8 cellular contexts compared by ENCODE assay signal in genomic region chrX:113929004-113929403, GRCh38.
DNase-seq lines count a peak whose midpoint lies in the region; ATAC-seq and TF ChIP-seq lines count a peak whose summit lies in the region.

No MANE protein-coding gene starts in this region.

- no peak overlapping the region for H3K4me3 Mint-ChIP-seq in Caco-2 (ENCODE audit: unreplicated experiment)
- no peak overlapping the region for H3K4me3 Mint-ChIP-seq in HFFc6

- POLR2A ChIA-PET in Caco-2 (lab: Charles Lee), result interaction anchor here (0.6 kb wide), 1 partner anchor 337 kb away, joined by 3 read pairs; no protein-coding TSS in a partner anchor

- H3K27me3 ChIP-seq in Caco-2 (replicated peaks; ENCODE audit: control insufficient read depth, insufficient read depth, low read length) (no peaks in the 10 kb centered on the region), OCI-LY1 (ENCODE audit: insufficient read depth, low read length) (no peaks in the 10 kb centered on the region), transverse colon (no peaks in the 10 kb centered on the region)

- H3F3A ChIP-seq in OCI-LY1 (ENCODE audit: insufficient read depth, low read length), result no peaks in the 10 kb centered on the region

- H2AFZ ChIP-seq in OCI-LY1 (ENCODE audit: low read length), result no peak overlapping the region

- DNase-seq in Caco-2 (peak; percentile 56 to 67), HFFc6 (no peak), transverse colon (peak; percentile 17)
- DNase-seq in activated CD4-positive, CD25-positive, alpha-beta regulatory T cell treated with anti-CD3 and anti-CD28 coated beads, Interleukin-2, amount 50 U/mL, for 72 hours, result no peak

- H3K9me3 Mint-ChIP-seq in Caco-2 (ENCODE audit: unreplicated experiment) (peaks cover 9% of the 10 kb centered on the region), HFFc6 (peaks cover 3% of the 10 kb centered on the region; the same call in 1 of the 2 replicates)

- BruUV-seq in Caco-2 (replicated peaks; lab: Mats Ljungman, UMichigan), result no TSS peak

- no peak for TF ChIP-seq EP300 in transverse colon (IDR thresholded peaks at IDR 0.05; ENCODE audit: low read depth)

- no peaks in the 10 kb centered on the region for H3K9me2 ChIP-seq in OCI-LY1 (ENCODE audit: low read depth, low read length)

- H3K4me1 ChIP-seq in Caco-2 (no peaks in the 10 kb centered on the region), OCI-LY1 (ENCODE audit: insufficient read depth, low read length, severe bottlenecking) (no peaks in the 10 kb centered on the region), transverse colon (no peaks in the 10 kb centered on the region)

- no peaks in the 10 kb centered on the region for H3K27me3 Mint-ChIP-seq in Caco-2 (ENCODE audit: insufficient read depth, unreplicated experiment)
- no peaks in the 10 kb centered on the region; the same call in 1 of the 2 replicates for H3K27me3 Mint-ChIP-seq in HFFc6 (ENCODE audit: insufficient read depth)

- H3K4me3 ChIP-seq in Caco-2 (ENCODE audit: low read depth, low read length) (no peak overlapping the region), OCI-LY1 (ENCODE audit: low read depth, low read length, poor library complexity, severe bottlenecking) (no peak overlapping the region), transverse colon (no peak overlapping the region)

- H3K79me2 ChIP-seq in OCI-LY1 (ENCODE audit: insufficient read depth, low read length), result no peaks in the 10 kb centered on the region

- ATAC-seq in esophagus mucosa (peak; percentile 69), GM19328 (IDR thresholded peaks at IDR 0.05; ENCODE audit: unreplicated experiment) (no peak), HG03175 (IDR thresholded peaks at IDR 0.05; ENCODE audit: unreplicated experiment) (no peak)

- no peaks in the 10 kb centered on the region for H3K9me3 ChIP-seq in Caco-2
- no peaks in the 10 kb centered on the region for H3K9me3 ChIP-seq in OCI-LY1 (ENCODE audit: low read length)
- no peaks in the 10 kb centered on the region for H3K9me3 ChIP-seq in transverse colon

- intact Hi-C loops in Caco-2 (cut with micrococcal nuclease; ENCODE audit: unreplicated experiment) (loop anchor here (1.0 to 2.0 kb wide), 3 partner anchors 146 to 1218 kb away; no protein-coding TSS in a partner anchor), transverse colon (cut with DNase I; ENCODE audit: low total_unique reads) (no loop called here)

- no peak overlapping the region for H3K27ac ChIP-seq in OCI-LY1 (ENCODE audit: low read depth, low read length, poor library complexity, severe bottlenecking)
- H3K27ac ChIP-seq in transverse colon, result no peak overlapping the region

- H3K36me3 Mint-ChIP-seq in Caco-2 (ENCODE audit: insufficient read depth, unreplicated experiment) (no peaks in the 10 kb centered on the region), HFFc6 (ENCODE audit: low read depth) (no peaks in the 10 kb centered on the region)

- H3K36me3 ChIP-seq in Caco-2 (ENCODE audit: control insufficient read depth, insufficient read depth, low read length) (no peaks in the 10 kb centered on the region), OCI-LY1 (ENCODE audit: insufficient read depth, low read length) (no peaks in the 10 kb centered on the region), transverse colon (no peaks in the 10 kb centered on the region)

- 41% methylated on average over 3 of the region's 3 CpGs; no CpG with 5 or more reads in 1 of the 2 donors for WGBS in transverse colon (ENCODE audit: low coverage in 1 of 2), 2 donors

- no peak for TF ChIP-seq POLR2A in transverse colon (IDR thresholded peaks at IDR 0.05)

- peak; percentile 55 to 68 for TF ChIP-seq CTCF in Caco-2 (IDR thresholded peaks at IDR 0.05; ENCODE audit: insufficient read depth in 1 of 2, low read depth in 1 of 2, low read length in 1 of 2, severe bottlenecking in 1 of 2, unreplicated experiment in 1 of 2)
- TF ChIP-seq CTCF in HFFc6 (IDR thresholded peaks at IDR 0.05), result 0 out of 2 replicates have a peak, but pooled peaks have one; percentile 18
- peak; percentile 40; the same call in 1 of the 2 replicates for TF ChIP-seq CTCF in OCI-LY1 (IDR thresholded peaks at IDR 0.05; ENCODE audit: low read length)
- peak; percentile 23 to 47 (median 36) for TF ChIP-seq CTCF in transverse colon (IDR thresholded peaks at IDR 0.05)

- H3K27ac Mint-ChIP-seq in Caco-2 (ENCODE audit: unreplicated experiment) (peak overlapping the region; percentile 70), HFFc6 (no peak overlapping the region)

- in situ Hi-C loops in transverse colon (cut with MboI; ENCODE audit: low pct_ligation_motif_present in 1 of 4, low pct_unique_long_range_greater_than_20kb in 1 of 4, low sequenced_read_pairs in 3 of 4), result no loop called here

- no peak overlapping the region for H3K4me2 ChIP-seq in OCI-LY1 (ENCODE audit: low read length)

- CTCF ChIA-PET in Caco-2 (lab: Charles Lee), result no interaction called here

- no peaks in the 10 kb centered on the region for H4K20me1 ChIP-seq in OCI-LY1 (ENCODE audit: insufficient read depth, low read length)

- H3K9ac ChIP-seq in OCI-LY1 (ENCODE audit: low read length), result no peak overlapping the region

- H3K4me1 Mint-ChIP-seq in Caco-2 (ENCODE audit: low read depth, unreplicated experiment) (peaks cover 8% of the 10 kb centered on the region), HFFc6 (ENCODE audit: low read depth) (no peaks in the 10 kb centered on the region)

Comparison
In these comparisons a context has a peak if more than half of its experiments do, and no peak if none do; other contexts are left out.
1. DNase-seq: peak in Caco-2 (2 of 2) and transverse colon (single experiment); none in HFFc6 (single experiment) and activated CD4-positive, CD25-positive, alpha-beta regulatory T cell treated with anti-CD3 and anti-CD28 coated beads, Interleukin-2, amount 50 U/mL, for 72 hours (single experiment).
2. Peak in every context shown above with its lines, with median percentiles within 50 percentile points of each other: CTCF ChIP-seq.